Comparison of ENCODE assay signal across 9 cellular contexts in the genomic region with DNA sequence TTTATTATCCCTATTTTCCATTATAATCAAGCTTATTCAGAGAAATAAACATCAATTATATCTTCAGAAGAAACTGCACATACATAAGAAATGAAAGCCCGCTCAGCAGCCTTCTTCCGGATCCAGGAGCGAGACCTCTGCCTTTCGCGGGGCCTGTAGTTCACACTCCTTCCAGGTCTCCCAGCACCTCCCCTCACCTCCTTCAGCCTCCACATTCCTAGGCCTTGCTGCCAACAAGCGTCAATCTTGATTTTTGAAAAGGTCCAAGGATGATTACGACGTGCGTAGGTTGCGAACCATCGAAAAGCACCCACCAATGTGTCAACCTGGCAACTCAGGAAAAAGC. TPM values are rescaled to one million over a fixed set of nuclear protein-coding genes. Genes with fewer than 3 reads are reported as not detected.
A peak's percentile ranks its signal among the peaks of the same experiment; 100 is the strongest.
DNase-seq lines count a peak whose midpoint lies in the region; ATAC-seq, FAIRE-seq and TF ChIP-seq lines count a peak whose summit lies in the region.
"Had no signal": no experiment of that assay in that cellular context is flagged by ENCODE, and none has a peak within 500 bp of the region (broad histone marks: within the 10 kb centered on the region; RNA-seq: fewer than 3 reads in every experiment).

No MANE protein-coding gene starts in this region.

- H3K36me3 Mint-ChIP-seq in WTC11, result no peaks in the 10 kb centered on the region

- peak overlapping the region; percentile 44 for H3K27ac ChIP-seq in substantia nigra (ENCODE audit: low read depth, low read length, poor library complexity, severe bottlenecking)

- H3K9me3 Mint-ChIP-seq in WTC11, result no peaks in the 10 kb centered on the region

- H3K4me3 Mint-ChIP-seq in WTC11, result peak overlapping the region; percentile 99

- no peak for TF ChIP-seq CTCF in WTC11 (IDR thresholded peaks at IDR 0.05)

- no peak overlapping the region; the same call in 1 of the 2 replicates for H3K27ac Mint-ChIP-seq in WTC11

- POLR2A ChIA-PET in WTC11 (lab: Charles Lee), result no interaction called here

- H3K4me1 Mint-ChIP-seq in WTC11, result peaks cover 12% of the 10 kb centered on the region

- CTCF ChIA-PET in WTC11 (lab: Charles Lee), result interaction anchor here (0.6 to 0.7 kb wide), 2 partner anchors 93 to 145 kb away, joined by 3 to 4 read pairs; no protein-coding TSS in a partner anchor

- DNase-seq in NCI-H2171 treated with DMSO at 0.1 percent for 48 hours (lab: John Stamatoyannopoulos, UW) (peak; percentile 69), NCI-H2171 (lab: John Stamatoyannopoulos, UW) (no peak), WTC11 (ENCODE audit: low spot score) (no peak), iPS DF 4.7 (ENCODE audit: extremely low read depth, low spot score) (peak; percentile 3), substantia nigra (lab: John Stamatoyannopoulos, UW) (peak in 1 of 49 donors; percentile 59), AG08395 (ENCODE audit: low spot score) (no peak), DMS153 treated with DMSO at 0.1 percent for 48 hours (lab: John Stamatoyannopoulos, UW; ENCODE audit: unreplicated experiment) (no peak), HTR-8/SVneo (ENCODE audit: insufficient read length, low spot score) (no peak)

- peak; percentile 67 for ATAC-seq in WTC11

- no peak for FAIRE-seq in HTR-8/SVneo (lab: Jason Lieb, UNC)
- FAIRE-seq: A204.1 had no signal

- peaks cover 6% of the 10 kb centered on the region; the same call in 1 of the 2 replicates for H3K27me3 Mint-ChIP-seq in WTC11 (ENCODE audit: low read depth)

TF ChIP-seq in WTC11, 78 proteins besides CTCF, POLR2A, EP300 and RAD21:
- TF ChIP-seq NR1H2 (CRISPR knock-in tag; IDR thresholded peaks at IDR 0.05) (no peak), SP1 (CRISPR knock-in tag; conservative IDR thresholded peaks at IDR 0.05) (no peak), ZNF423 (CRISPR knock-in tag; IDR thresholded peaks at IDR 0.05) (no peak), SOX15 (CRISPR knock-in tag; IDR thresholded peaks at IDR 0.05) (no peak), JAZF1 (CRISPR knock-in tag; IDR thresholded peaks at IDR 0.05) (no peak), TCF7 (CRISPR knock-in tag; IDR thresholded peaks at IDR 0.05; ENCODE audit: low read depth) (no peak), NFATC4 (CRISPR knock-in tag; IDR thresholded peaks at IDR 0.05) (no peak)
- TF ChIP-seq, protein P1, sequence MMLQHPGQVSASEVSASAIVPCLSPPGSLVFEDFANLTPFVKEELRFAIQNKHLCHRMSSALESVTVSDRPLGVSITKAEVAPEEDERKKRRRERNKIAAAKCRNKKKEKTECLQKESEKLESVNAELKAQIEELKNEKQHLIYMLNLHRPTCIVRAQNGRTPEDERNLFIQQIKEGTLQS (CRISPR knock-in tag; conservative IDR thresholded peaks at IDR 0.05), result no peak
- TF ChIP-seq, protein P2, sequence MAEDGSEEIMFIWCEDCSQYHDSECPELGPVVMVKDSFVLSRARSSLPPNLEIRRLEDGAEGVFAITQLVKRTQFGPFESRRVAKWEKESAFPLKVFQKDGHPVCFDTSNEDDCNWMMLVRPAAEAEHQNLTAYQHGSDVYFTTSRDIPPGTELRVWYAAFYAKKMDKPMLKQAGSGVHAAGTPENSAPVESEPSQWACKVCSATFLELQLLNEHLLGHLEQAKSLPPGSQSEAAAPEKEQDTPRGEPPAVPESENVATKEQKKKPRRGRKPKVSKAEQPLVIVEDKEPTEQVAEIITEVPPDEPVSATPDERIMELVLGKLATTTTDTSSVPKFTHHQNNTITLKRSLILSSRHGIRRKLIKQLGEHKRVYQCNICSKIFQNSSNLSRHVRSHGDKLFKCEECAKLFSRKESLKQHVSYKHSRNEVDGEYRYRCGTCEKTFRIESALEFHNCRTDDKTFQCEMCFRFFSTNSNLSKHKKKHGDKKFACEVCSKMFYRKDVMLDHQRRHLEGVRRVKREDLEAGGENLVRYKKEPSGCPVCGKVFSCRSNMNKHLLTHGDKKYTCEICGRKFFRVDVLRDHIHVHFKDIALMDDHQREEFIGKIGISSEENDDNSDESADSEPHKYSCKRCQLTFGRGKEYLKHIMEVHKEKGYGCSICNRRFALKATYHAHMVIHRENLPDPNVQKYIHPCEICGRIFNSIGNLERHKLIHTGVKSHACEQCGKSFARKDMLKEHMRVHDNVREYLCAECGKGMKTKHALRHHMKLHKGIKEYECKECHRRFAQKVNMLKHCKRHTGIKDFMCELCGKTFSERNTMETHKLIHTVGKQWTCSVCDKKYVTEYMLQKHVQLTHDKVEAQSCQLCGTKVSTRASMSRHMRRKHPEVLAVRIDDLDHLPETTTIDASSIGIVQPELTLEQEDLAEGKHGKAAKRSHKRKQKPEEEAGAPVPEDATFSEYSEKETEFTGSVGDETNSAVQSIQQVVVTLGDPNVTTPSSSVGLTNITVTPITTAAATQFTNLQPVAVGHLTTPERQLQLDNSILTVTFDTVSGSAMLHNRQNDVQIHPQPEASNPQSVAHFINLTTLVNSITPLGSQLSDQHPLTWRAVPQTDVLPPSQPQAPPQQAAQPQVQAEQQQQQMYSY (CRISPR knock-in tag; IDR thresholded peaks at IDR 0.05), result no peak
- TF ChIP-seq, protein P3, sequence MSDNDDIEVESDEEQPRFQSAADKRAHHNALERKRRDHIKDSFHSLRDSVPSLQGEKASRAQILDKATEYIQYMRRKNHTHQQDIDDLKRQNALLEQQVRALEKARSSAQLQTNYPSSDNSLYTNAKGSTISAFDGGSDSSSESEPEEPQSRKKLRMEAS (CRISPR knock-in tag; IDR thresholded peaks at IDR 0.05), result no peak

RNA-seq across cellular contexts. Expression of a gene that starts 0.4 kb away (rescaled TPM):
- 23.9 to 25.1 TPM (median 24.4 TPM) in 3 replicates for total RNA-seq in WTC11 (2021)

Comparison
In these comparisons a context has a peak if more than half of its experiments do, and no peak if none do; other contexts are left out.
1. DNase-seq: peak in NCI-H2171 treated with DMSO at 0.1 percent for 48 hours (single experiment) and iPS DF 4.7 (single experiment); none in NCI-H2171 (single experiment), WTC11 (single experiment), AG08395 (single experiment), DMS153 treated with DMSO at 0.1 percent for 48 hours (single experiment) and HTR-8/SVneo (single experiment).